Comparison of ENCODE assay signal across 1 cellular context in the genomic region with DNA sequence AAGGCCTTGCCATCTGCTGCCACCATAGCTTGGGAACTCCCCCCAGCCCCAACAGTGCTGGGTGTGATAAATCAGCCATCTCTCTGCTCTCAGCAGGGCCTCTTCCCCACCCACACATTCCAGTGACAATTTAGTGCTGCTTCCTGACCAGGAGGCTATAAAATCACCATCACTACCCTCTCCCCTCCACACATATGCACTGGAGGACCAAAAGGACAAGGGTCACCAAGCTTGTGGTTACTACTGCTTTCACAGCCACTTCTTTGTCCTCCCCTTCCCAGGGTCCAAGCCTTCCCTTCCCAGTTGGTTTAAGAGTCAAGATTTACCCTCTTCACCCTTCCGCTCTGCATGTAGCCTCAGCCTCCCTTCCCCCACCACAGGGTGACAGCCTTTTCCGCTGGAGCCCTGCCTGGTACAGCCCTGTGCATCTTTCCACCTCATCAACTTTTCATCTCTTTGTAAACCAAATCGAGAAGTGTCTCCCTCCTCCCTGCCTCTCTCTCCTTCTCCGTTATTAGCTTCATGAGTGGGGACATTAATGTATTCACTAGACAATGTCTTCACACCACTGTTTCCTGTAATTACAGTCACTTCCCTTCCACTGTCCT.
TF ChIP-seq lines count a peak whose summit lies in the region.

No MANE protein-coding gene starts in this region.

TF ChIP-seq in GM23338, 12 proteins besides CTCF, POLR2A, EP300 and RAD21:
- TF ChIP-seq, protein P1, sequence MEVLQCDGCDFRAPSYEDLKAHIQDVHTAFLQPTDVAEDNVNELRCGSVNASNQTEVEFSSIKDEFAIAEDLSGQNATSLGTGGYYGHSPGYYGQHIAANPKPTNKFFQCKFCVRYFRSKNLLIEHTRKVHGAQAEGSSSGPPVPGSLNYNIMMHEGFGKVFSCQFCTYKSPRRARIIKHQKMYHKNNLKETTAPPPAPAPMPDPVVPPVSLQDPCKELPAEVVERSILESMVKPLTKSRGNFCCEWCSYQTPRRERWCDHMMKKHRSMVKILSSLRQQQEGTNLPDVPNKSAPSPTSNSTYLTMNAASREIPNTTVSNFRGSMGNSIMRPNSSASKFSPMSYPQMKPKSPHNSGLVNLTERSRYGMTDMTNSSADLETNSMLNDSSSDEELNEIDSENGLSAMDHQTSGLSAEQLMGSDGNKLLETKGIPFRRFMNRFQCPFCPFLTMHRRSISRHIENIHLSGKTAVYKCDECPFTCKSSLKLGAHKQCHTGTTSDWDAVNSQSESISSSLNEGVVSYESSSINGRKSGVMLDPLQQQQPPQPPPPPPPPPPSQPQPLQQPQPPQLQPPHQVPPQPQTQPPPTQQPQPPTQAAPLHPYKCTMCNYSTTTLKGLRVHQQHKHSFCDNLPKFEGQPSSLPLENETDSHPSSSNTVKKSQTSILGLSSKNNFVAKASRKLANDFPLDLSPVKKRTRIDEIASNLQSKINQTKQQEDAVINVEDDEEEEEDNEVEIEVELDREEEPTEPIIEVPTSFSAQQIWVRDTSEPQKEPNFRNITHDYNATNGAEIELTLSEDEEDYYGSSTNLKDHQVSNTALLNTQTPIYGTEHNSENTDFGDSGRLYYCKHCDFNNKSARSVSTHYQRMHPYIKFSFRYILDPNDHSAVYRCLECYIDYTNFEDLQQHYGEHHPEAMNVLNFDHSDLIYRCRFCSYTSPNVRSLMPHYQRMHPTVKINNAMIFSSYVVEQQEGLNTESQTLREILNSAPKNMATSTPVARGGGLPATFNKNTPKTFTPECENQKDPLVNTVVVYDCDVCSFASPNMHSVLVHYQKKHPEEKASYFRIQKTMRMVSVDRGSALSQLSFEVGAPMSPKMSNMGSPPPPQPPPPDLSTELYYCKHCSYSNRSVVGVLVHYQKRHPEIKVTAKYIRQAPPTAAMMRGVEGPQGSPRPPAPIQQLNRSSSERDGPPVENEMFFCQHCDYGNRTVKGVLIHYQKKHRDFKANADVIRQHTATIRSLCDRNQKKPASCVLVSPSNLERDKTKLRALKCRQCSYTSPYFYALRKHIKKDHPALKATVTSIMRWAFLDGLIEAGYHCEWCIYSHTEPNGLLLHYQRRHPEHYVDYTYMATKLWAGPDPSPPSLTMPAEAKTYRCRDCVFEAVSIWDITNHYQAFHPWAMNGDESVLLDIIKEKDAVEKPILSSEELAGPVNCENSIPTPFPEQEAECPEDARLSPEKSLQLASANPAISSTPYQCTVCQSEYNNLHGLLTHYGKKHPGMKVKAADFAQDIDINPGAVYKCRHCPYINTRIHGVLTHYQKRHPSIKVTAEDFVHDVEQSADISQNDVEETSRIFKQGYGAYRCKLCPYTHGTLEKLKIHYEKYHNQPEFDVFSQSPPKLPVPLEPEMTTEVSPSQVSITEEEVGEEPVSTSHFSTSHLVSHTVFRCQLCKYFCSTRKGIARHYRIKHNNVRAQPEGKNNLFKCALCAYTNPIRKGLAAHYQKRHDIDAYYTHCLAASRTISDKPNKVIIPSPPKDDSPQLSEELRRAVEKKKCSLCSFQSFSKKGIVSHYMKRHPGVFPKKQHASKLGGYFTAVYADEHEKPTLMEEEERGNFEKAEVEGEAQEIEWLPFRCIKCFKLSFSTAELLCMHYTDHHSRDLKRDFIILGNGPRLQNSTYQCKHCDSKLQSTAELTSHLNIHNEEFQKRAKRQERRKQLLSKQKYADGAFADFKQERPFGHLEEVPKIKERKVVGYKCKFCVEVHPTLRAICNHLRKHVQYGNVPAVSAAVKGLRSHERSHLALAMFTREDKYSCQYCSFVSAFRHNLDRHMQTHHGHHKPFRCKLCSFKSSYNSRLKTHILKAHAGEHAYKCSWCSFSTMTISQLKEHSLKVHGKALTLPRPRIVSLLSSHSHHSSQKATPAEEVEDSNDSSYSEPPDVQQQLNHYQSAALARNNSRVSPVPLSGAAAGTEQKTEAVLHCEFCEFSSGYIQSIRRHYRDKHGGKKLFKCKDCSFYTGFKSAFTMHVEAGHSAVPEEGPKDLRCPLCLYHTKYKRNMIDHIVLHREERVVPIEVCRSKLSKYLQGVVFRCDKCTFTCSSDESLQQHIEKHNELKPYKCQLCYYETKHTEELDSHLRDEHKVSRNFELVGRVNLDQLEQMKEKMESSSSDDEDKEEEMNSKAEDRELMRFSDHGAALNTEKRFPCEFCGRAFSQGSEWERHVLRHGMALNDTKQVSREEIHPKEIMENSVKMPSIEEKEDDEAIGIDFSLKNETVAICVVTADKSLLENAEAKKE (CRISPR knock-in tag; IDR thresholded peaks at IDR 0.05), result no peak
- TF ChIP-seq EZH2 (IDR thresholded peaks at IDR 0.05; ENCODE audit: low read depth, unreplicated experiment) (no peak), CREB1 (CRISPR knock-in tag; IDR thresholded peaks at IDR 0.05; ENCODE audit: low read depth) (no peak), JUNB (IDR thresholded peaks at IDR 0.05; ENCODE audit: unreplicated experiment) (no peak), POLR2AphosphoS5 (IDR thresholded peaks at IDR 0.05; ENCODE audit: low read depth) (no peak), EZH2phosphoT487 (IDR thresholded peaks at IDR 0.05; ENCODE audit: unreplicated experiment) (no peak), NANOG (IDR thresholded peaks at IDR 0.05; ENCODE audit: borderline replicate concordance) (no peak), STAT1 (IDR thresholded peaks at IDR 0.05; ENCODE audit: unreplicated experiment) (no peak), ZNF114 (CRISPR knock-in tag; IDR thresholded peaks at IDR 0.05) (no peak), ZNF331 (CRISPR knock-in tag; IDR thresholded peaks at IDR 0.05; ENCODE audit: low read depth) (no peak)
- TF ChIP-seq, protein P2, sequence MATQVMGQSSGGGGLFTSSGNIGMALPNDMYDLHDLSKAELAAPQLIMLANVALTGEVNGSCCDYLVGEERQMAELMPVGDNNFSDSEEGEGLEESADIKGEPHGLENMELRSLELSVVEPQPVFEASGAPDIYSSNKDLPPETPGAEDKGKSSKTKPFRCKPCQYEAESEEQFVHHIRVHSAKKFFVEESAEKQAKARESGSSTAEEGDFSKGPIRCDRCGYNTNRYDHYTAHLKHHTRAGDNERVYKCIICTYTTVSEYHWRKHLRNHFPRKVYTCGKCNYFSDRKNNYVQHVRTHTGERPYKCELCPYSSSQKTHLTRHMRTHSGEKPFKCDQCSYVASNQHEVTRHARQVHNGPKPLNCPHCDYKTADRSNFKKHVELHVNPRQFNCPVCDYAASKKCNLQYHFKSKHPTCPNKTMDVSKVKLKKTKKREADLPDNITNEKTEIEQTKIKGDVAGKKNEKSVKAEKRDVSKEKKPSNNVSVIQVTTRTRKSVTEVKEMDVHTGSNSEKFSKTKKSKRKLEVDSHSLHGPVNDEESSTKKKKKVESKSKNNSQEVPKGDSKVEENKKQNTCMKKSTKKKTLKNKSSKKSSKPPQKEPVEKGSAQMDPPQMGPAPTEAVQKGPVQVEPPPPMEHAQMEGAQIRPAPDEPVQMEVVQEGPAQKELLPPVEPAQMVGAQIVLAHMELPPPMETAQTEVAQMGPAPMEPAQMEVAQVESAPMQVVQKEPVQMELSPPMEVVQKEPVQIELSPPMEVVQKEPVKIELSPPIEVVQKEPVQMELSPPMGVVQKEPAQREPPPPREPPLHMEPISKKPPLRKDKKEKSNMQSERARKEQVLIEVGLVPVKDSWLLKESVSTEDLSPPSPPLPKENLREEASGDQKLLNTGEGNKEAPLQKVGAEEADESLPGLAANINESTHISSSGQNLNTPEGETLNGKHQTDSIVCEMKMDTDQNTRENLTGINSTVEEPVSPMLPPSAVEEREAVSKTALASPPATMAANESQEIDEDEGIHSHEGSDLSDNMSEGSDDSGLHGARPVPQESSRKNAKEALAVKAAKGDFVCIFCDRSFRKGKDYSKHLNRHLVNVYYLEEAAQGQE (IDR thresholded peaks at IDR 0.05; ENCODE audit: unreplicated experiment), result no peak
- TF ChIP-seq, protein P3, sequence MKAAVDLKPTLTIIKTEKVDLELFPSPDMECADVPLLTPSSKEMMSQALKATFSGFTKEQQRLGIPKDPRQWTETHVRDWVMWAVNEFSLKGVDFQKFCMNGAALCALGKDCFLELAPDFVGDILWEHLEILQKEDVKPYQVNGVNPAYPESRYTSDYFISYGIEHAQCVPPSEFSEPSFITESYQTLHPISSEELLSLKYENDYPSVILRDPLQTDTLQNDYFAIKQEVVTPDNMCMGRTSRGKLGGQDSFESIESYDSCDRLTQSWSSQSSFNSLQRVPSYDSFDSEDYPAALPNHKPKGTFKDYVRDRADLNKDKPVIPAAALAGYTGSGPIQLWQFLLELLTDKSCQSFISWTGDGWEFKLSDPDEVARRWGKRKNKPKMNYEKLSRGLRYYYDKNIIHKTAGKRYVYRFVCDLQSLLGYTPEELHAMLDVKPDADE (IDR thresholded peaks at IDR 0.05), result no peak
